ENCODE assay signal across 1 cellular context in genomic region chr6:34526992-34527728, GRCh38.
TF ChIP-seq lines count a peak whose summit lies in the region.

No MANE protein-coding gene starts in this region.

TF ChIP-seq in HepG2, 621 proteins besides CTCF, POLR2A, EP300 and RAD21 (continued from another document and continues in another):
- peak; percentile 50; the same call in 1 of the 2 replicates for TF ChIP-seq ZNF616 (CRISPR knock-in tag; IDR thresholded peaks at IDR 0.05; ENCODE audit: low read depth)
- no peak for TF ChIP-seq ZNF24 (IDR thresholded peaks at IDR 0.05)
- no peak for TF ChIP-seq ZNF800 (CRISPR knock-in tag; IDR thresholded peaks at IDR 0.05)
- TF ChIP-seq BRCA1 (CRISPR knock-in tag; IDR thresholded peaks at IDR 0.05), result no peak
- no peak for TF ChIP-seq PAX8 (CRISPR knock-in tag; IDR thresholded peaks at IDR 0.05; ENCODE audit: borderline replicate concordance)
- TF ChIP-seq ZSCAN9 (CRISPR knock-in tag; IDR thresholded peaks at IDR 0.05; ENCODE audit: borderline replicate concordance), result no peak
- peak; percentile 71; the same call in 1 of the 2 replicates for TF ChIP-seq ZNF431 (CRISPR knock-in tag; IDR thresholded peaks at IDR 0.05; ENCODE audit: borderline replicate concordance, low read depth)
- no peak for TF ChIP-seq ZNF740 (CRISPR knock-in tag; IDR thresholded peaks at IDR 0.05)
- TF ChIP-seq ATF5 (CRISPR knock-in tag; IDR thresholded peaks at IDR 0.05; ENCODE audit: low read depth), result no peak
- no peak for TF ChIP-seq ZFP1 (CRISPR knock-in tag; IDR thresholded peaks at IDR 0.05)
- TF ChIP-seq ZBTB2 (CRISPR knock-in tag; IDR thresholded peaks at IDR 0.05; ENCODE audit: low read depth), result no peak
- no peak for TF ChIP-seq RNF2 (conservative IDR thresholded peaks at IDR 0.05; ENCODE audit: low read depth)
- TF ChIP-seq DDIT3 (CRISPR knock-in tag; IDR thresholded peaks at IDR 0.05), result no peak
- TF ChIP-seq ZHX2 (IDR thresholded peaks at IDR 0.05; ENCODE audit: low read depth), result no peak; the same call in 1 of the 2 replicates
- no peak for TF ChIP-seq ZHX2 (CRISPR knock-in tag; IDR thresholded peaks at IDR 0.05; ENCODE audit: borderline replicate concordance)
- peak; percentile 54; the same call in 1 of the 2 replicates for TF ChIP-seq ZMYM3 (CRISPR knock-in tag; IDR thresholded peaks at IDR 0.05)
- no peak for TF ChIP-seq ZNF549 (CRISPR knock-in tag; IDR thresholded peaks at IDR 0.05)
- peak; percentile 70; the same call in 1 of the 2 replicates for TF ChIP-seq ZNF124 (CRISPR knock-in tag; IDR thresholded peaks at IDR 0.05)
- TF ChIP-seq ZNF790 (CRISPR knock-in tag; IDR thresholded peaks at IDR 0.05; ENCODE audit: borderline replicate concordance), result no peak
- TF ChIP-seq GPN1 (CRISPR knock-in tag; IDR thresholded peaks at IDR 0.05; ENCODE audit: borderline replicate concordance), result no peak
- peak; percentile 88 for TF ChIP-seq ZNF205 (CRISPR knock-in tag; IDR thresholded peaks at IDR 0.05)
- TF ChIP-seq IKZF4 (CRISPR knock-in tag; IDR thresholded peaks at IDR 0.05; ENCODE audit: borderline replicate concordance, low read depth, not compliant biosample characterization), result no peak
- TF ChIP-seq ZFAT (CRISPR knock-in tag; conservative IDR thresholded peaks at IDR 0.05), result no peak
- TF ChIP-seq HOXA9 (CRISPR knock-in tag; IDR thresholded peaks at IDR 0.05; ENCODE audit: borderline replicate concordance), result no peak
- no peak for TF ChIP-seq KLF13 (CRISPR knock-in tag; IDR thresholded peaks at IDR 0.05)
- no peak for TF ChIP-seq ZKSCAN8 (CRISPR knock-in tag; IDR thresholded peaks at IDR 0.05; ENCODE audit: borderline replicate concordance)
- TF ChIP-seq KDM6A (CRISPR knock-in tag; IDR thresholded peaks at IDR 0.05; ENCODE audit: low read depth), result no peak
- peak; percentile 31; the same call in 1 of the 2 replicates for TF ChIP-seq ZNF362 (CRISPR knock-in tag; IDR thresholded peaks at IDR 0.05; ENCODE audit: borderline replicate concordance)
- TF ChIP-seq RBAK (CRISPR knock-in tag; IDR thresholded peaks at IDR 0.05), result no peak; the same call in 1 of the 2 replicates
- TF ChIP-seq SP2 (CRISPR knock-in tag; IDR thresholded peaks at IDR 0.05), result peak; percentile 52
- no peak for TF ChIP-seq SIN3B (IDR thresholded peaks at IDR 0.05; ENCODE audit: low read length)
- TF ChIP-seq ZBTB26 (CRISPR knock-in tag; IDR thresholded peaks at IDR 0.05; ENCODE audit: borderline replicate concordance), result 0 out of 2 replicates have a peak, but pooled peaks have one; percentile 68
- TF ChIP-seq ZZZ3 (CRISPR knock-in tag; IDR thresholded peaks at IDR 0.05; ENCODE audit: borderline replicate concordance), result 0 out of 2 replicates have a peak, but pooled peaks have one; percentile 55
- peak; percentile 50; the same call in 1 of the 2 replicates for TF ChIP-seq MIXL1 (CRISPR knock-in tag; IDR thresholded peaks at IDR 0.05)
- no peak for TF ChIP-seq ZSCAN5A (CRISPR knock-in tag; IDR thresholded peaks at IDR 0.05; ENCODE audit: borderline replicate concordance)
- TF ChIP-seq ZNF382 (CRISPR knock-in tag; IDR thresholded peaks at IDR 0.05; ENCODE audit: borderline replicate concordance), result no peak
- no peak for TF ChIP-seq AKNA (CRISPR knock-in tag; IDR thresholded peaks at IDR 0.05; ENCODE audit: borderline replicate concordance)
- no peak for TF ChIP-seq AGO1 (IDR thresholded peaks at IDR 0.05; ENCODE audit: low read depth, low read length, poor library complexity, severe bottlenecking)
- no peak for TF ChIP-seq ELF1 (CRISPR knock-in tag; IDR thresholded peaks at IDR 0.05)
- no peak for TF ChIP-seq KDM5B (CRISPR knock-in tag; IDR thresholded peaks at IDR 0.05; ENCODE audit: borderline replicate concordance)
- no peak for TF ChIP-seq ZNF841 (CRISPR knock-in tag; IDR thresholded peaks at IDR 0.05; ENCODE audit: borderline replicate concordance)
